In genomic region chr10:30553018-30553624, GRCh38 we compare ENCODE assay signal across 1 cellular context.
TF ChIP-seq lines count a peak whose summit lies in the region.

No MANE protein-coding gene starts in this region.

TF ChIP-seq in K562, 482 proteins besides CTCF, POLR2A, EP300 and RAD21 (continued from another document):
- TF ChIP-seq ZNF395 (CRISPR knock-in tag; IDR thresholded peaks at IDR 0.05) (peak; percentile 84; the same call in 1 of the 2 replicates), TFE3 (CRISPR knock-in tag; IDR thresholded peaks at IDR 0.05) (no peak), STAT5A (IDR thresholded peaks at IDR 0.05; ENCODE audit: borderline replicate concordance, low read length) (peak; percentile 79), TEAD2 (tag; IDR thresholded peaks at IDR 0.05) (no peak)
